Comparison of ENCODE assay signal across 1 cellular context in the genomic region with DNA sequence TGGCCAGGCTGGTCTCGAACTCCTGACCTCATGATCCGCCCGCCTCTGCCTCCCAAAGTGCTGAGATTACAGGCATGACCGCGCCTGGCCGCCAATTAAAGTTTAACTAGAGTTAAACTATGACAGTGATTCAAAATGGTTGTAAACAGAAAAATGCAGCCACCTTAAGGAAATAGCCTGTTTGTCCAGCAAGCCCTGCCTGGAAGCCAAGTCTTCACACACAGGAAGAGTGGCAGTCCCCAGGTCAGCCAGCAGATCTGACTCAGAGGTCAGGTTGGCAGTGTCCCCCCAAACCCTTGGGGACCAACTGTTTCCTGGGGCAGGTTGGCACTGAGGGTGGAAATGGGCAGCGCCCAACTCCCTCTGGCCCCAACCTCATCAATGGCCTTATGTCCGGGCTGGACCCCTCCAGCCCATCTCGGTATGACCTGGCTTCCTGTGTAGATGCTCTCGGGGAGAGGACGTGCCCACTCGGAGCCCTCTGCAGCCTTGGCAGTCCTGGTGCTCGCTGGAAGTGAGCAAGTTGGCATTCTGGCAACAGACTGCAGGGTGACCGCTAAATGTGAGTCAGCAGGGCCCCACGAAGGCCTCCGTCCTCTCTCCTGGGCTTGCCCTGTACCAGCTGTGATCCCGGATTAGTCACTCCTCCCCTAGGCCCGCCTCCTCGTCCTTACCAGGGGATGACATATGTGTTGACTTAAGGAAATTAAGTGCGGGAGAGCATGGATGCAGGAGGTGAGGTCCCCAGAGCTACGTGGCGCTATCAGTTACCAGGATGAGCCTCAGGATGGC.
TF ChIP-seq lines count a peak whose summit lies in the region.

No MANE protein-coding gene starts in this region.

TF ChIP-seq in HepG2, 621 proteins besides CTCF, POLR2A, EP300 and RAD21 (continued from another document and continues in another):
- TF ChIP-seq, protein P1, sequence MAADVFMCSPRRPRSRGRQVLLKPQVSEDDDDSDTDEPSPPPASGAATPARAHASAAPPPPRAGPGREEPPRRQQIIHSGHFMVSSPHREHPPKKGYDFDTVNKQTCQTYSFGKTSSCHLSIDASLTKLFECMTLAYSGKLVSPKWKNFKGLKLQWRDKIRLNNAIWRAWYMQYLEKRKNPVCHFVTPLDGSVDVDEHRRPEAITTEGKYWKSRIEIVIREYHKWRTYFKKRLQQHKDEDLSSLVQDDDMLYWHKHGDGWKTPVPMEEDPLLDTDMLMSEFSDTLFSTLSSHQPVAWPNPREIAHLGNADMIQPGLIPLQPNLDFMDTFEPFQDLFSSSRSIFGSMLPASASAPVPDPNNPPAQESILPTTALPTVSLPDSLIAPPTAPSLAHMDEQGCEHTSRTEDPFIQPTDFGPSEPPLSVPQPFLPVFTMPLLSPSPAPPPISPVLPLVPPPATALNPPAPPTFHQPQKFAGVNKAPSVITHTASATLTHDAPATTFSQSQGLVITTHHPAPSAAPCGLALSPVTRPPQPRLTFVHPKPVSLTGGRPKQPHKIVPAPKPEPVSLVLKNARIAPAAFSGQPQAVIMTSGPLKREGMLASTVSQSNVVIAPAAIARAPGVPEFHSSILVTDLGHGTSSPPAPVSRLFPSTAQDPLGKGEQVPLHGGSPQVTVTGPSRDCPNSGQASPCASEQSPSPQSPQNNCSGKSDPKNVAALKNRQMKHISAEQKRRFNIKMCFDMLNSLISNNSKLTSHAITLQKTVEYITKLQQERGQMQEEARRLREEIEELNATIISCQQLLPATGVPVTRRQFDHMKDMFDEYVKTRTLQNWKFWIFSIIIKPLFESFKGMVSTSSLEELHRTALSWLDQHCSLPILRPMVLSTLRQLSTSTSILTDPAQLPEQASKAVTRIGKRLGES (CRISPR knock-in tag; IDR thresholded peaks at IDR 0.05; ENCODE audit: borderline replicate concordance): no peak
- no peak for TF ChIP-seq MATR3 (CRISPR knock-in tag; IDR thresholded peaks at IDR 0.05)
- TF ChIP-seq, protein P2, sequence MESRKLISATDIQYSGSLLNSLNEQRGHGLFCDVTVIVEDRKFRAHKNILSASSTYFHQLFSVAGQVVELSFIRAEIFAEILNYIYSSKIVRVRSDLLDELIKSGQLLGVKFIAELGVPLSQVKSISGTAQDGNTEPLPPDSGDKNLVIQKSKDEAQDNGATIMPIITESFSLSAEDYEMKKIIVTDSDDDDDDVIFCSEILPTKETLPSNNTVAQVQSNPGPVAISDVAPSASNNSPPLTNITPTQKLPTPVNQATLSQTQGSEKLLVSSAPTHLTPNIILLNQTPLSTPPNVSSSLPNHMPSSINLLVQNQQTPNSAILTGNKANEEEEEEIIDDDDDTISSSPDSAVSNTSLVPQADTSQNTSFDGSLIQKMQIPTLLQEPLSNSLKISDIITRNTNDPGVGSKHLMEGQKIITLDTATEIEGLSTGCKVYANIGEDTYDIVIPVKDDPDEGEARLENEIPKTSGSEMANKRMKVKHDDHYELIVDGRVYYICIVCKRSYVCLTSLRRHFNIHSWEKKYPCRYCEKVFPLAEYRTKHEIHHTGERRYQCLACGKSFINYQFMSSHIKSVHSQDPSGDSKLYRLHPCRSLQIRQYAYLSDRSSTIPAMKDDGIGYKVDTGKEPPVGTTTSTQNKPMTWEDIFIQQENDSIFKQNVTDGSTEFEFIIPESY (CRISPR knock-in tag; IDR thresholded peaks at IDR 0.05): 0 out of 2 replicates have a peak, but pooled peaks have one; percentile 32
- TF ChIP-seq NFKB2 (CRISPR knock-in tag; IDR thresholded peaks at IDR 0.05; ENCODE audit: borderline replicate concordance): no peak; the same call in 1 of the 2 replicates
- peak; percentile 48; the same call in 1 of the 2 replicates for TF ChIP-seq POLR2AphosphoS2 (IDR thresholded peaks at IDR 0.05; ENCODE audit: low read depth, low read length)
- TF ChIP-seq AGO2 (optimal IDR thresholded peaks at IDR 0.05; ENCODE audit: low read depth, low read length): no peak
- 0 out of 2 replicates have a peak, but pooled peaks have one; percentile 44 for TF ChIP-seq NR2F6 (IDR thresholded peaks at IDR 0.05)
- peak; percentile 46; the same call in 1 of the 2 replicates for TF ChIP-seq NR2F6 (CRISPR knock-in tag; IDR thresholded peaks at IDR 0.05)
- TF ChIP-seq, protein P3, sequence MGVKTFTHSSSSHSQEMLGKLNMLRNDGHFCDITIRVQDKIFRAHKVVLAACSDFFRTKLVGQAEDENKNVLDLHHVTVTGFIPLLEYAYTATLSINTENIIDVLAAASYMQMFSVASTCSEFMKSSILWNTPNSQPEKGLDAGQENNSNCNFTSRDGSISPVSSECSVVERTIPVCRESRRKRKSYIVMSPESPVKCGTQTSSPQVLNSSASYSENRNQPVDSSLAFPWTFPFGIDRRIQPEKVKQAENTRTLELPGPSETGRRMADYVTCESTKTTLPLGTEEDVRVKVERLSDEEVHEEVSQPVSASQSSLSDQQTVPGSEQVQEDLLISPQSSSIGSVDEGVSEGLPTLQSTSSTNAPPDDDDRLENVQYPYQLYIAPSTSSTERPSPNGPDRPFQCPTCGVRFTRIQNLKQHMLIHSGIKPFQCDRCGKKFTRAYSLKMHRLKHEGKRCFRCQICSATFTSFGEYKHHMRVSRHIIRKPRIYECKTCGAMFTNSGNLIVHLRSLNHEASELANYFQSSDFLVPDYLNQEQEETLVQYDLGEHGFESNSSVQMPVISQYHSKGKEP (CRISPR knock-in tag; IDR thresholded peaks at IDR 0.05): no peak
- TF ChIP-seq, protein P4, sequence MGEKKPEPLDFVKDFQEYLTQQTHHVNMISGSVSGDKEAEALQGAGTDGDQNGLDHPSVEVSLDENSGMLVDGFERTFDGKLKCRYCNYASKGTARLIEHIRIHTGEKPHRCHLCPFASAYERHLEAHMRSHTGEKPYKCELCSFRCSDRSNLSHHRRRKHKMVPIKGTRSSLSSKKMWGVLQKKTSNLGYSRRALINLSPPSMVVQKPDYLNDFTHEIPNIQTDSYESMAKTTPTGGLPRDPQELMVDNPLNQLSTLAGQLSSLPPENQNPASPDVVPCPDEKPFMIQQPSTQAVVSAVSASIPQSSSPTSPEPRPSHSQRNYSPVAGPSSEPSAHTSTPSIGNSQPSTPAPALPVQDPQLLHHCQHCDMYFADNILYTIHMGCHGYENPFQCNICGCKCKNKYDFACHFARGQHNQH (CRISPR knock-in tag; IDR thresholded peaks at IDR 0.05): peak; percentile 47
- no peak for TF ChIP-seq ZNF550 (CRISPR knock-in tag; IDR thresholded peaks at IDR 0.05; ENCODE audit: borderline replicate concordance)
- TF ChIP-seq, protein P5, sequence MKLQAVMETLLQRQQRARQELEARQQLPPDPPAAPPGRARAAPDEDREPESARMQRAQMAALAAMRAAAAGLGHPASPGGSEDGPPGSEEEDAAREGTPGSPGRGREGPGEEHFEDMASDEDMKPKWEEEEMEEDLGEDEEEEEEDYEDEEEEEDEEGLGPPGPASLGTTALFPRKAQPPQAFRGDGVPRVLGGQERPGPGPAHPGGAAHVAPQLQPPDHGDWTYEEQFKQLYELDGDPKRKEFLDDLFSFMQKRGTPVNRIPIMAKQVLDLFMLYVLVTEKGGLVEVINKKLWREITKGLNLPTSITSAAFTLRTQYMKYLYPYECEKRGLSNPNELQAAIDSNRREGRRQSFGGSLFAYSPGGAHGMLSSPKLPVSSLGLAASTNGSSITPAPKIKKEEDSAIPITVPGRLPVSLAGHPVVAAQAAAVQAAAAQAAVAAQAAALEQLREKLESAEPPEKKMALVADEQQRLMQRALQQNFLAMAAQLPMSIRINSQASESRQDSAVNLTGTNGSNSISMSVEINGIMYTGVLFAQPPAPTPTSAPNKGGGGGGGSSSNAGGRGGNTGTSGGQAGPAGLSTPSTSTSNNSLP (IDR thresholded peaks at IDR 0.05; ENCODE audit: low read depth, low read length): peak; percentile 58; the same call in 1 of the 2 replicates
- TF ChIP-seq, protein P6, sequence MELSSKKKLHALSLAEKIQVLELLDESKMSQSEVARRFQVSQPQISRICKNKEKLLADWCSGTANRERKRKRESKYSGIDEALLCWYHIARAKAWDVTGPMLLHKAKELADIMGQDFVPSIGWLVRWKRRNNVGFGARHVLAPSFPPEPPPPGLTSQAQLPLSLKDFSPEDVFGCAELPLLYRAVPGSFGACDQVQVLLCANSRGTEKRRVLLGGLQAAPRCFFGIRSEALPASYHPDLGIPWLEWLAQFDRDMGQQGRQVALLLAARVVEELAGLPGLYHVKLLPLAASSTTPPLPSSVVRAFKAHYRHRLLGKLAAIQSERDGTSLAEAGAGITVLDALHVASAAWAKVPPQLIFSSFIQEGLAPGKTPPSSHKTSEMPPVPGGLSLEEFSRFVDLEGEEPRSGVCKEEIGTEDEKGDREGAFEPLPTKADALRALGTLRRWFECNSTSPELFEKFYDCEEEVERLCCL (CRISPR knock-in tag; IDR thresholded peaks at IDR 0.05; ENCODE audit: borderline replicate concordance): peak; percentile 48; the same call in 1 of the 2 replicates
- TF ChIP-seq KAT8 (CRISPR knock-in tag; IDR thresholded peaks at IDR 0.05): peak; percentile 67; the same call in 1 of the 2 replicates
- TF ChIP-seq AHR (CRISPR knock-in tag; IDR thresholded peaks at IDR 0.05): peak; percentile 46; the same call in 1 of the 2 replicates
- 0 out of 2 replicates have a peak, but pooled peaks have one; percentile 17 for TF ChIP-seq RBAK (CRISPR knock-in tag; IDR thresholded peaks at IDR 0.05)
- no peak; the same call in 1 of the 2 replicates for TF ChIP-seq HMG20A (CRISPR knock-in tag; IDR thresholded peaks at IDR 0.05; ENCODE audit: borderline replicate concordance)
- no peak for TF ChIP-seq ZNF333 (CRISPR knock-in tag; IDR thresholded peaks at IDR 0.05; ENCODE audit: borderline replicate concordance)
- peak; percentile 31; the same call in 1 of the 2 replicates for TF ChIP-seq ZNF792 (CRISPR knock-in tag; IDR thresholded peaks at IDR 0.05)
- TF ChIP-seq POGZ (CRISPR knock-in tag; IDR thresholded peaks at IDR 0.05): peak; percentile 35; the same call in 1 of the 2 replicates
- TF ChIP-seq ZNF337 (CRISPR knock-in tag; IDR thresholded peaks at IDR 0.05; ENCODE audit: borderline replicate concordance, low read depth): no peak
- peak; percentile 27; the same call in 1 of the 2 replicates for TF ChIP-seq SALL1 (CRISPR knock-in tag; IDR thresholded peaks at IDR 0.05)
- 0 out of 2 replicates have a peak, but pooled peaks have one; percentile 73 for TF ChIP-seq ZSCAN29 (CRISPR knock-in tag; conservative IDR thresholded peaks at IDR 0.05)
- TF ChIP-seq ZNF264 (CRISPR knock-in tag; IDR thresholded peaks at IDR 0.05): 0 out of 2 replicates have a peak, but pooled peaks have one; percentile 13
- no peak for TF ChIP-seq ZNF557 (CRISPR knock-in tag; IDR thresholded peaks at IDR 0.05)
- TF ChIP-seq, protein P7, sequence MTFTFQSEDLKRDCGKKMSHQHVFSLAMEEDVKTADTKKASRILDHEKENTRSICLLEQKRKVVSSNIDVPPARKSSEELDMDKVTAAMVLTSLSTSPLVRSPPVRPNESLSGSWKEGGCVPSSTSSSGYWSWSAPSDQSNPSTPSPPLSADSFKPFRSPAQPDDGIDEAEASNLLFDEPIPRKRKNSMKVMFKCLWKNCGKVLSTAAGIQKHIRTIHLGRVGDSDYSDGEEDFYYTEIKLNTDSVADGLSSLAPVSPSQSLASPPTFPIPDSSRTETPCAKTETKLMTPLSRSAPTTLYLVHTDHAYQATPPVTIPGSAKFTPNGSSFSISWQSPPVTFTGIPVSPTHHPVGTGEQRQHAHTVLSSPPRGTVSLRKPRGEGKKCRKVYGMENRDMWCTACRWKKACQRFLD (CRISPR knock-in tag; IDR thresholded peaks at IDR 0.05; ENCODE audit: borderline replicate concordance): no peak; the same call in 1 of the 2 replicates
- 0 out of 2 replicates have a peak, but pooled peaks have one; percentile 37 for TF ChIP-seq CREM (IDR thresholded peaks at IDR 0.05)
- TF ChIP-seq CREM (CRISPR knock-in tag; IDR thresholded peaks at IDR 0.05): no peak
- no peak for TF ChIP-seq TOE1 (CRISPR knock-in tag; IDR thresholded peaks at IDR 0.05)
- no peak; the same call in 1 of the 2 replicates for TF ChIP-seq ZNF317 (CRISPR knock-in tag; IDR thresholded peaks at IDR 0.05)
- peak; percentile 66; the same call in 1 of the 2 replicates for TF ChIP-seq FOSL1 (CRISPR knock-in tag; IDR thresholded peaks at IDR 0.05; ENCODE audit: borderline replicate concordance)
- TF ChIP-seq JUND (CRISPR knock-in tag; IDR thresholded peaks at IDR 0.05): peak; percentile 53; the same call in 1 of the 2 replicates
- TF ChIP-seq, protein P8, sequence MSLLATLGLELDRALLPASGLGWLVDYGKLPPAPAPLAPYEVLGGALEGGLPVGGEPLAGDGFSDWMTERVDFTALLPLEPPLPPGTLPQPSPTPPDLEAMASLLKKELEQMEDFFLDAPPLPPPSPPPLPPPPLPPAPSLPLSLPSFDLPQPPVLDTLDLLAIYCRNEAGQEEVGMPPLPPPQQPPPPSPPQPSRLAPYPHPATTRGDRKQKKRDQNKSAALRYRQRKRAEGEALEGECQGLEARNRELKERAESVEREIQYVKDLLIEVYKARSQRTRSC (CRISPR knock-in tag; IDR thresholded peaks at IDR 0.05; ENCODE audit: low read depth): 0 out of 2 replicates have a peak, but pooled peaks have one; percentile 8
- 0 out of 2 replicates have a peak, but pooled peaks have one; percentile 34 for TF ChIP-seq CAMTA2 (CRISPR knock-in tag; IDR thresholded peaks at IDR 0.05; ENCODE audit: borderline replicate concordance)
- TF ChIP-seq, protein P9, sequence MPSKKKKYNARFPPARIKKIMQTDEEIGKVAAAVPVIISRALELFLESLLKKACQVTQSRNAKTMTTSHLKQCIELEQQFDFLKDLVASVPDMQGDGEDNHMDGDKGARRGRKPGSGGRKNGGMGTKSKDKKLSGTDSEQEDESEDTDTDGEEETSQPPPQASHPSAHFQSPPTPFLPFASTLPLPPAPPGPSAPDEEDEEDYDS (CRISPR knock-in tag; IDR thresholded peaks at IDR 0.05): peak; percentile 64; the same call in 1 of the 2 replicates
- TF ChIP-seq, protein P10, sequence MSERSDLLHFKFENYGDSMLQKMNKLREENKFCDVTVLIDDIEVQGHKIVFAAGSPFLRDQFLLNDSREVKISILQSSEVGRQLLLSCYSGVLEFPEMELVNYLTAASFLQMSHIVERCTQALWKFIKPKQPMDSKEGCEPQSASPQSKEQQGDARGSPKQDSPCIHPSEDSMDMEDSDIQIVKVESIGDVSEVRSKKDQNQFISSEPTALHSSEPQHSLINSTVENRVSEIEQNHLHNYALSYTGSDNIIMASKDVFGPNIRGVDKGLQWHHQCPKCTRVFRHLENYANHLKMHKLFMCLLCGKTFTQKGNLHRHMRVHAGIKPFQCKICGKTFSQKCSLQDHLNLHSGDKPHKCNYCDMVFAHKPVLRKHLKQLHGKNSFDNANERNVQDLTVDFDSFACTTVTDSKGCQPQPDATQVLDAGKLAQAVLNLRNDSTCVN (CRISPR knock-in tag; IDR thresholded peaks at IDR 0.05; ENCODE audit: borderline replicate concordance): 0 out of 2 replicates have a peak, but pooled peaks have one; percentile 20
- peak; percentile 65 for TF ChIP-seq POLR2AphosphoS5 (IDR thresholded peaks at IDR 0.05; ENCODE audit: low read depth, low read length)
- no peak for TF ChIP-seq SRSF4 (IDR thresholded peaks at IDR 0.05; ENCODE audit: low read depth, low read length, poor library complexity, severe bottlenecking)
- 0 out of 2 replicates have a peak, but pooled peaks have one; percentile 1 for TF ChIP-seq CEBPB (IDR thresholded peaks at IDR 0.05; ENCODE audit: borderline replicate concordance, low read depth, low read length)
- TF ChIP-seq, protein P11, sequence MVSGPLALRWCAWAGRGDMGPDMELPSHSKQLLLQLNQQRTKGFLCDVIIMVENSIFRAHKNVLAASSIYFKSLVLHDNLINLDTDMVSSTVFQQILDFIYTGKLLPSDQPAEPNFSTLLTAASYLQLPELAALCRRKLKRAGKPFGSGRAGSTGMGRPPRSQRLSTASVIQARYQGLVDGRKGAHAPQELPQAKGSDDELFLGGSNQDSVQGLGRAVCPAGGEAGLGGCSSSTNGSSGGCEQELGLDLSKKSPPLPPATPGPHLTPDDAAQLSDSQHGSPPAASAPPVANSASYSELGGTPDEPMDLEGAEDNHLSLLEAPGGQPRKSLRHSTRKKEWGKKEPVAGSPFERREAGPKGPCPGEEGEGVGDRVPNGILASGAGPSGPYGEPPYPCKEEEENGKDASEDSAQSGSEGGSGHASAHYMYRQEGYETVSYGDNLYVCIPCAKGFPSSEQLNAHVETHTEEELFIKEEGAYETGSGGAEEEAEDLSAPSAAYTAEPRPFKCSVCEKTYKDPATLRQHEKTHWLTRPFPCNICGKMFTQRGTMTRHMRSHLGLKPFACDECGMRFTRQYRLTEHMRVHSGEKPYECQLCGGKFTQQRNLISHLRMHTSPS (CRISPR knock-in tag; IDR thresholded peaks at IDR 0.05; ENCODE audit: low read depth): peak; percentile 99
